Comparison of ENCODE assay signal across 8 cellular contexts in genomic region chr12:22687677-22688076, GRCh38.
DNase-seq lines count a peak whose midpoint lies in the region; ATAC-seq, FAIRE-seq and TF ChIP-seq lines count a peak whose summit lies in the region.

No MANE protein-coding gene starts in this region.

- no peaks in the 10 kb centered on the region for H3K79me2 ChIP-seq in smooth muscle cell (ENCODE audit: low read depth)

- H3K36me3 ChIP-seq in bronchial epithelial cell (ENCODE audit: control insufficient read depth, insufficient read depth, low read length) (no peaks in the 10 kb centered on the region), smooth muscle cell (ENCODE audit: low read depth) (peaks cover 3% of the 10 kb centered on the region)

- no peak for FAIRE-seq in bronchial epithelial cell (lab: Jason Lieb, UNC)

- H3K9me3 ChIP-seq in smooth muscle cell (replicated peaks; ENCODE audit: low read depth) = no peaks in the 10 kb centered on the region

- H3F3A ChIP-seq in smooth muscle cell (ENCODE audit: low read depth) = no peaks in the 10 kb centered on the region

- H3K27me3 ChIP-seq in bronchial epithelial cell (ENCODE audit: control insufficient read depth, insufficient read depth, low read length) (no peaks in the 10 kb centered on the region), smooth muscle cell (ENCODE audit: low read depth) (no peaks in the 10 kb centered on the region)

- no peak overlapping the region for H2AFZ ChIP-seq in smooth muscle cell (ENCODE audit: low read depth)

- intact Hi-C loops in head of caudate nucleus (cut with DNase I) = no loop called here

- peak overlapping the region; percentile 80 for H3K4me2 ChIP-seq in smooth muscle cell

- DNase-seq in EL (peak; percentile 63), bronchial epithelial cell (ENCODE audit: low read depth) (peak; percentile 61), smooth muscle cell (lab: John Stamatoyannopoulos, UW; ENCODE audit: unreplicated experiment) (no peak), head of caudate nucleus (no peak), NCI-H1436 (lab: John Stamatoyannopoulos, UW) (no peak)
- no peak for DNase-seq in activated CD4-positive, CD25-positive, alpha-beta regulatory T cell treated with anti-CD3 and anti-CD28 coated beads, Interleukin-2, amount 50 U/mL, for 72 hours

- H3K27ac ChIP-seq in smooth muscle cell (ENCODE audit: low read depth) = peak overlapping the region; percentile 84

- no peak overlapping the region for H3K4me3 ChIP-seq in bronchial epithelial cell (ENCODE audit: low read depth, low read length)
- H3K4me3 ChIP-seq in smooth muscle cell = no peak overlapping the region

- no peaks in the 10 kb centered on the region for H3K4me1 ChIP-seq in smooth muscle cell (ENCODE audit: low read depth)

- ATAC-seq in GM21423 (IDR thresholded peaks at IDR 0.05; ENCODE audit: unreplicated experiment) (peak; percentile 80), HG03575 (IDR thresholded peaks at IDR 0.05; ENCODE audit: extremely low read depth, insufficient number of reproducible peaks, low FRiP score, unreplicated experiment) (peak; percentile 52)

- no peaks in the 10 kb centered on the region for H4K20me1 ChIP-seq in smooth muscle cell (ENCODE audit: low read depth)

- TF ChIP-seq CTCF in bronchial epithelial cell (IDR thresholded peaks at IDR 0.05; ENCODE audit: insufficient read depth, low read length, severe bottlenecking) (no peak), smooth muscle cell (IDR thresholded peaks at IDR 0.05; ENCODE audit: borderline replicate concordance, insufficient read depth, poor library complexity, severe bottlenecking) (no peak)

- WGBS in smooth muscle cell (ENCODE audit: low lambda C conversion rate) = 41% methylated on average over 3 of the region's 3 CpGs

- peak overlapping the region; percentile 36 for H3K9ac ChIP-seq in smooth muscle cell (ENCODE audit: low read depth)

Comparison
In these comparisons a context has a peak if more than half of its experiments do, and no peak if none do; other contexts are left out.
1. DNase-seq: peak in EL (single experiment) and bronchial epithelial cell (single experiment); none in smooth muscle cell (single experiment), head of caudate nucleus (0 of 42), NCI-H1436 (single experiment) and activated CD4-positive, CD25-positive, alpha-beta regulatory T cell treated with anti-CD3 and anti-CD28 coated beads, Interleukin-2, amount 50 U/mL, for 72 hours (single experiment).